17 cellular contexts compared by ENCODE assay signal in the genomic region with DNA sequence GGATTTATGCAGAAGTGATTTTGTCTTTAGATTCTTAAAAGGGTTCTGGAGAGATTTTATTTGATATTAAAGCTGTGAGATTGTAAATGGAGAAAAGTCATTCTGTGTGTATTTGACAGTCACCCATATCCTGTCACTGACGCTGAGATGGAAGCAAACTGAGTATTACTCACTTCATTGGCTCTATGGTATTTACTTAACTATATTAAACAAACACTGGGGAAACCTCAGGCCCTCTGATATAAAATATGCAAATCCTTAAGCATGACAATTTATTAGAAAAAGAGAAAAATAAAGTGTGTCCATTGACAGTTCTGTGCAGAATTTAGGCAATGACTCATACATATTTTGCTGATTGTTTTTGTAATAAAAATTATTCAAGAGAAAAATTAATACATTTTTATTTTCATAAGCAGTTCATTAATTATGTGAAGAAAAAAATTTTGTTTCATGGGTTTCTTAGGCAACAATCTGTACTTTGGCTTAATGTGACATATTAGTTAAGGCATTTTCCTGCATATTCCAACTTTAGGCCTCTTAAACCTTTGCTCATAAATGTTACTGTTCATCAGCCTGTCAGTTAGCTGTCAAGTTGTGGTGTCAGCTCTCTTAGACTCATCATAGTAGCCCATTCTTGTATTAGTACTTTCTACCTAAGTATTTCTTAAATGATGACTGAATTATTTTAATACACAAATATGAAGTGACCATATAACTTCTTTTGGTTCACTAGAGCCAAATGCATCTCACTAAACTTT.
DNase-seq lines count a peak whose midpoint lies in the region; ATAC-seq and TF ChIP-seq lines count a peak whose summit lies in the region.
"Had no signal": no experiment of that assay in that cellular context is flagged by ENCODE, and none has a peak within 500 bp of the region (broad histone marks: within the 10 kb centered on the region; RNA-seq: fewer than 3 reads in every experiment).

No MANE protein-coding gene starts in this region.

- no peaks in the 10 kb centered on the region for H3K9me3 ChIP-seq in mucosa of descending colon
- H3K9me3 ChIP-seq: heart right ventricle, sigmoid colon had no signal

- H3K27ac Mint-ChIP-seq in activated CD8-positive, alpha-beta memory T cell treated with anti-CD3 and anti-CD28 coated beads, Interleukin-2, amount 10 ng/mL, durations not matched to agents 7 days and 5 days: no peak overlapping the region
- H3K27ac Mint-ChIP-seq: CD14-positive monocyte had no signal

- no peaks in the 10 kb centered on the region for H3K36me3 Mint-ChIP-seq in activated CD8-positive, alpha-beta memory T cell treated with anti-CD3 and anti-CD28 coated beads, Interleukin-2, amount 10 ng/mL, durations not matched to agents 7 days and 5 days
- H3K36me3 Mint-ChIP-seq: CD14-positive monocyte had no signal

- H3K4me3 ChIP-seq in choroid plexus epithelial cell (ENCODE audit: low read depth, low read length): no peak overlapping the region
- no peak overlapping the region for H3K4me3 ChIP-seq in mucosa of descending colon
- H3K4me3 ChIP-seq: heart right ventricle, sigmoid colon had no signal

- H3K4me1 Mint-ChIP-seq in activated CD8-positive, alpha-beta memory T cell treated with anti-CD3 and anti-CD28 coated beads, Interleukin-2, amount 10 ng/mL, durations not matched to agents 7 days and 5 days: no peaks in the 10 kb centered on the region
- H3K4me1 Mint-ChIP-seq: CD14-positive monocyte had no signal

- intact Hi-C loops in mucosa of descending colon (cut with DNase I, micrococcal nuclease): no loop called here

- H3K4me1 ChIP-seq in mucosa of descending colon (ENCODE audit: low read depth): no peaks in the 10 kb centered on the region
- H3K4me1 ChIP-seq: heart right ventricle had no signal

- no peaks in the 10 kb centered on the region for H3K36me3 ChIP-seq in mucosa of descending colon (ENCODE audit: low read depth)
- H3K36me3 ChIP-seq: heart right ventricle, sigmoid colon had no signal

- no peaks in the 10 kb centered on the region for H3K27me3 Mint-ChIP-seq in activated CD8-positive, alpha-beta memory T cell treated with anti-CD3 and anti-CD28 coated beads, Interleukin-2, amount 10 ng/mL, durations not matched to agents 7 days and 5 days

- H3K4me3 Mint-ChIP-seq in activated CD8-positive, alpha-beta memory T cell treated with anti-CD3 and anti-CD28 coated beads, Interleukin-2, amount 10 ng/mL, durations not matched to agents 7 days and 5 days: no peak overlapping the region
- H3K4me3 Mint-ChIP-seq: CD14-positive monocyte, nephron had no signal

- TF ChIP-seq CTCF in choroid plexus epithelial cell (conservative IDR thresholded peaks at IDR 0.05; ENCODE audit: low read depth, low read length) (no peak), mucosa of descending colon (IDR thresholded peaks at IDR 0.05) (no peak)

- ATAC-seq in mucosa of descending colon: peak; percentile 68
- no peak for ATAC-seq in activated CD8-positive, alpha-beta memory T cell treated with anti-CD3 and anti-CD28 coated beads, Interleukin-2, amount 10 ng/mL, durations not matched to agents 7 days and 5 days
- no peak for ATAC-seq in GM19324 (IDR thresholded peaks at IDR 0.05; ENCODE audit: low FRiP score, unreplicated experiment)
- ATAC-seq: heart right ventricle, left lobe of liver had no signal

- no peaks in the 10 kb centered on the region for H3K9me3 Mint-ChIP-seq in activated CD8-positive, alpha-beta memory T cell treated with anti-CD3 and anti-CD28 coated beads, Interleukin-2, amount 10 ng/mL, durations not matched to agents 7 days and 5 days (ENCODE audit: low read depth)
- H3K9me3 Mint-ChIP-seq: nephron had no signal

- DNase-seq in EL: peak; percentile 72
- peak; percentile 56 for DNase-seq in NCI-H526 treated with DMSO at 0.1 percent for 48 hours (lab: John Stamatoyannopoulos, UW)
- DNase-seq in choroid plexus epithelial cell (ENCODE audit: low read depth): peak; percentile 30
- DNase-seq in mucosa of descending colon: no peak
- no peak for DNase-seq in activated CD8-positive, alpha-beta memory T cell treated with anti-CD3 and anti-CD28 coated beads, Interleukin-2, amount 10 ng/mL, durations not matched to agents 7 days and 5 days
- no peak for DNase-seq in activated T-cell treated with anti-CD3 and anti-CD28 coated beads, Interleukin-2, amount 50 U/mL, for 1 hour
- DNase-seq in activated gamma-delta T cell treated with Interleukin-2 at 50 U/mL for 16 hours: no peak
- DNase-seq: activated CD4-positive, alpha-beta T cell treated with anti-CD3 and anti-CD28 coated beads, Interleukin-2, amount 50 U/mL, for 48 hours; heart right ventricle; NCI-H345; sigmoid colon; stimulated activated naive CD4-positive, alpha-beta T cell treated with Interleukin-2 at 50 U/mL for 16 hours; T1000 had no signal

- CTCF ChIA-PET in activated CD8-positive, alpha-beta memory T cell treated with anti-CD3 and anti-CD28 coated beads, Interleukin-2, amount 10 ng/mL, durations not matched to agents 7 days and 5 days (lab: Charles Lee): no interaction called here

Comparison
In these comparisons a context has a peak if more than half of its experiments do, and no peak if none do; other contexts are left out.
1. DNase-seq: peak in EL (single experiment), NCI-H526 treated with DMSO at 0.1 percent for 48 hours (single experiment) and choroid plexus epithelial cell (single experiment); none in mucosa of descending colon (0 of 3), activated CD8-positive, alpha-beta memory T cell treated with anti-CD3 and anti-CD28 coated beads, Interleukin-2, amount 10 ng/mL, durations not matched to agents 7 days and 5 days (single experiment), activated T-cell treated with anti-CD3 and anti-CD28 coated beads, Interleukin-2, amount 50 U/mL, for 1 hour (single experiment) and activated gamma-delta T cell treated with Interleukin-2 at 50 U/mL for 16 hours (single experiment).